17 cellular contexts compared by ENCODE assay signal in the genomic region with DNA sequence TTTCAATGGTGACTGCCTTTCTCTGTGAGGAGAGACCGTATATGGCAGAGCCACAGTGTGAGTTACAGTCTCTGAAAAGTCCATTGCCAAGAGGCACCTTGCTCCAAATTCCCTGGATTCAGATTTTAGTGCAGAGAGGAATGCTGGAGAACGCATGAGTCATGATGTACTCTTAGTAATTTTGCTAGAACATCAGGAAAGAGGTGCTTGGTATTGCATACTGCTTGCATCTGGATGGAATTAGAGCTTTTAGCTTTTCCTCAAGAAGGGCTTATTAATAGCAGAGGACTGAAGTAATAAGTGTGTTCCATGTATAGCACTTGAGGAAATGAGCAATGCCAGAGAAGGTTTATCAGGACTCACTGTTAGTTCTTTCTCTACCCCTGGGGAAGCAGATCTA. TPM values are rescaled to one million over a fixed set of nuclear protein-coding genes. Genes with fewer than 3 reads are reported as not detected.
DNase-seq lines count a peak whose midpoint lies in the region; ATAC-seq and TF ChIP-seq lines count a peak whose summit lies in the region.
"Had no signal": no experiment of that assay in that cellular context is flagged by ENCODE, and none has a peak within 500 bp of the region (broad histone marks: within the 10 kb centered on the region; RNA-seq: fewer than 3 reads in every experiment).

No MANE protein-coding gene starts in this region.

- H3K9me3 Mint-ChIP-seq in HFFc6 (no peaks in the 10 kb centered on the region), glutamatergic neuron (ENCODE audit: unreplicated experiment) (peaks cover 2% of the 10 kb centered on the region)
- H3K9me3 Mint-ChIP-seq: activated CD4-positive, alpha-beta memory T cell treated with anti-CD3 and anti-CD28 coated beads, Interleukin-2, amount 10 ng/mL, durations not matched to agents 7 days and 5 days; activated T-helper 17 cell treated with anti-CD3 and anti-CD28 coated beads, Interleukin-2, amount 50 U/mL, for 72 hours; immature natural killer cell had no signal

- no peaks in the 10 kb centered on the region for H3K36me3 ChIP-seq in right atrium auricular region
- no peaks in the 10 kb centered on the region for H3K36me3 ChIP-seq in testis (ENCODE audit: low read depth, missing control alignments)
- H3K36me3 ChIP-seq: esophagus squamous epithelium, neutrophil had no signal

- H3K36me3 Mint-ChIP-seq in HFFc6 (ENCODE audit: low read depth) = no peaks in the 10 kb centered on the region
- no peaks in the 10 kb centered on the region for H3K36me3 Mint-ChIP-seq in glutamatergic neuron (ENCODE audit: unreplicated experiment)
- H3K36me3 Mint-ChIP-seq: immature natural killer cell had no signal

- H3K9me3 ChIP-seq in right atrium auricular region (no peaks in the 10 kb centered on the region), testis (no peaks in the 10 kb centered on the region)
- H3K9me3 ChIP-seq: esophagus squamous epithelium, neutrophil had no signal

- TF ChIP-seq POLR2A in testis (IDR thresholded peaks at IDR 0.05) = no peak

- H3K27me3 Mint-ChIP-seq in HFFc6 (ENCODE audit: insufficient read depth) (peaks cover 3% of the 10 kb centered on the region; the same call in 1 of the 2 replicates), glutamatergic neuron (ENCODE audit: unreplicated experiment) (no peaks in the 10 kb centered on the region)

- H3K27me3 ChIP-seq in right atrium auricular region = no peaks in the 10 kb centered on the region
- H3K27me3 ChIP-seq in testis = no peaks in the 10 kb centered on the region
- H3K27me3 ChIP-seq: esophagus squamous epithelium had no signal

- 57 to 64% methylated on average over 2 of the region's 2 CpGs for WGBS in testis, 2 donors

- DNase-seq in AG08395 (ENCODE audit: low spot score) (peak; percentile 74), HFFc6 (peak; percentile 69), astrocyte of the spinal cord (ENCODE audit: low read depth, low spot score) (peak; percentile 58), glutamatergic neuron (no peak), globus pallidus (ENCODE audit: low spot score) (no peak), right atrium auricular region (ENCODE audit: low spot score) (no peak), testis (no peak)
- DNase-seq: activated CD4-positive, alpha-beta memory T cell treated with anti-CD3 and anti-CD28 coated beads, Interleukin-2, amount 10 ng/mL, durations not matched to agents 7 days and 5 days; amniotic stem cell; esophagus squamous epithelium; immature natural killer cell; NCI-H1092; stimulated activated naive CD8-positive, alpha-beta T cell treated with anti-CD3 and anti-CD28 coated beads, Interleukin-15, Interleukin-2, amounts not matched to agents 100 U/mL and 50 U/mL, for 24 hours had no signal

- ATAC-seq in HG03159 (IDR thresholded peaks at IDR 0.05; ENCODE audit: unreplicated experiment) = no peak
- ATAC-seq: activated T-helper 17 cell treated with anti-CD3 and anti-CD28 coated beads, Interleukin-2, amount 50 U/mL, for 72 hours; stimulated activated naive CD8-positive, alpha-beta T cell treated with anti-CD3 and anti-CD28 coated beads, Interleukin-15, Interleukin-2, amounts not matched to agents 100 U/mL and 50 U/mL, for 24 hours had no signal

- in situ Hi-C loops in astrocyte of the spinal cord (cut with HindIII; ENCODE audit: low sequenced_read_pairs) = no loop called here

- H3K4me1 Mint-ChIP-seq in HFFc6 (ENCODE audit: low read depth) (peaks cover 29% of the 10 kb centered on the region), glutamatergic neuron (ENCODE audit: low read depth, unreplicated experiment) (peaks cover 10% of the 10 kb centered on the region)
- H3K4me1 Mint-ChIP-seq: activated CD4-positive, alpha-beta memory T cell treated with anti-CD3 and anti-CD28 coated beads, Interleukin-2, amount 10 ng/mL, durations not matched to agents 7 days and 5 days; activated T-helper 17 cell treated with anti-CD3 and anti-CD28 coated beads, Interleukin-2, amount 50 U/mL, for 72 hours; immature natural killer cell had no signal

- intact Hi-C loops in testis (cut with DNase I; ENCODE audit: low total_unique reads) = no loop called here

- H3K27ac ChIP-seq in right atrium auricular region (no peak overlapping the region), testis (no peak overlapping the region)
- H3K27ac ChIP-seq: esophagus squamous epithelium, neutrophil, skin epidermis had no signal

- H3K27ac Mint-ChIP-seq in HFFc6 (peak overlapping the region; percentile 61), glutamatergic neuron (ENCODE audit: unreplicated experiment) (peak overlapping the region; percentile 5)
- H3K27ac Mint-ChIP-seq: activated CD4-positive, alpha-beta memory T cell treated with anti-CD3 and anti-CD28 coated beads, Interleukin-2, amount 10 ng/mL, durations not matched to agents 7 days and 5 days; activated T-helper 17 cell treated with anti-CD3 and anti-CD28 coated beads, Interleukin-2, amount 50 U/mL, for 72 hours; immature natural killer cell had no signal

- H3K4me3 Mint-ChIP-seq in HFFc6 = peak overlapping the region; percentile 62; the same call in 1 of the 2 replicates
- no peak overlapping the region for H3K4me3 Mint-ChIP-seq in glutamatergic neuron (ENCODE audit: unreplicated experiment)
- H3K4me3 Mint-ChIP-seq: activated CD4-positive, alpha-beta memory T cell treated with anti-CD3 and anti-CD28 coated beads, Interleukin-2, amount 10 ng/mL, durations not matched to agents 7 days and 5 days; activated T-helper 17 cell treated with anti-CD3 and anti-CD28 coated beads, Interleukin-2, amount 50 U/mL, for 72 hours; immature natural killer cell had no signal

- H3K4me1 ChIP-seq in right atrium auricular region (no peaks in the 10 kb centered on the region), testis (no peaks in the 10 kb centered on the region)
- H3K4me1 ChIP-seq: esophagus squamous epithelium had no signal

- no peak overlapping the region for H3K4me3 ChIP-seq in astrocyte of the spinal cord (ENCODE audit: low read depth, low read length)
- no peak overlapping the region for H3K4me3 ChIP-seq in right atrium auricular region
- H3K4me3 ChIP-seq in testis = no peak overlapping the region
- H3K4me3 ChIP-seq: esophagus squamous epithelium, skin epidermis had no signal

- no peak for TF ChIP-seq CTCF in HFFc6 (IDR thresholded peaks at IDR 0.05)
- TF ChIP-seq CTCF in astrocyte of the spinal cord (IDR thresholded peaks at IDR 0.05; ENCODE audit: low read depth, low read length) = no peak
- no peak for TF ChIP-seq CTCF in glutamatergic neuron (IDR thresholded peaks at IDR 0.05; ENCODE audit: partially characterized antibody, unreplicated experiment)
- no peak for TF ChIP-seq CTCF in right atrium auricular region (IDR thresholded peaks at IDR 0.05)
- TF ChIP-seq CTCF in testis (IDR thresholded peaks at IDR 0.05) = no peak

RNA-seq across cellular contexts. Expression of gene AKT3, which starts 40.5 kb away (rescaled TPM):
- 10 to 100 TPM; 66.8 to 85.4 (median 75.1) TPM for total RNA-seq in HFFc6 (2021; fragmentation: NEBNext Ultra II Directional; extraction: Animal tissue kit (Norgen Biotek cat#: 25700))
- total RNA-seq in glutamatergic neuron (ENCODE audit: unreplicated experiment) (169 TPM), right atrium auricular region (10 to 100 TPM; 13.6 to 31.2 TPM), testis (10 to 100 TPM; 61.8 to 70.9 TPM)
- 32.3 TPM for polyA plus RNA-seq in testis (ENCODE audit: insufficient read depth, low read depth, low replicate concordance)

Comparison
In these comparisons a context has a peak if more than half of its experiments do, and no peak if none do; other contexts are left out.
1. DNase-seq: peak in AG08395 (single experiment), HFFc6 (single experiment) and astrocyte of the spinal cord (single experiment); none in glutamatergic neuron (single experiment), globus pallidus (single experiment), right atrium auricular region (single experiment) and testis (single experiment).